In the genomic region with DNA sequence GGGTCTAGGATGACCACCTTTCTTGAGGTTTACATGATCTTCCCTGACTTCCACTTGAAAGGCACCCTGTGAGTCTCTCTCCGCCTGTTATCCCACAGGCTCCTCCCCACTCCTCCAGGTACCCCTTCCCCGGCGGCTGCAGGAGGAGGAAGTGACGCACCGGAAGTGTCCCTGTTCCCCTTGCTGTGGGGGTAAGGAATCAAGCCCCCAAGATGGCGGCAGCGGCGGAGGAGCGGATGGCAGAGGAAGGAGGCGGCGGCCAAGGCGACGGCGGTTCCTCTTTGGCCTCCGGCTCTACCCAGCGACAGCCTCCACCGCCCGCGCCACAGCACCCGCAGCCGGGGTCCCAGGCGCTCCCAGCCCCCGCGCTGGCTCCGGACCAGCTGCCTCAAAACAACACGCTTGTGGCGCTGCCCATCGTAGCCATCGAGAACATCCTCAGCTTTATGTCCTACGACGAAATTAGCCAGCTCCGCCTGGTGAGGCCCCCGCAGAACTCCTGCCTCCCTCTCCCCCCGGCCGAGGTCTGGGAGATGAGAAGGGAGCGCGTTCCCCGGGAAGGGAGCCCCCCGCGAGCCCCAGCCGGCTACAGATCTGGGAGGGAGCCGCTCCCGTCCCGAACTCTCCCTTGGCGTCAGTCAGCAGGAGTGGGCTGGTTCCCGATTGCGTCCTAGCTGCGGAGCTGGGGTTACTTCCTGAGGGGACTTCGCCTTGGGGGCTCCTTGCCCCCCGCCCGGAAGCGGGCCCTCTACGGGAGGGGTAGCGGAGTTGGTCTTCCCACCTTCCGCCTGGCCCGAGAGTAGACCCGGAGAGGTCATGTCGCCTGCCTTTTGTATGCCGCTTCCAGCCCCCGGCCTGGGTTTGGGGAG, we compare ENCODE assay signal across 8 cellular contexts.
DNase-seq lines count a peak whose midpoint lies in the region; ATAC-seq, FAIRE-seq and TF ChIP-seq lines count a peak whose summit lies in the region.

A gene with protein sequence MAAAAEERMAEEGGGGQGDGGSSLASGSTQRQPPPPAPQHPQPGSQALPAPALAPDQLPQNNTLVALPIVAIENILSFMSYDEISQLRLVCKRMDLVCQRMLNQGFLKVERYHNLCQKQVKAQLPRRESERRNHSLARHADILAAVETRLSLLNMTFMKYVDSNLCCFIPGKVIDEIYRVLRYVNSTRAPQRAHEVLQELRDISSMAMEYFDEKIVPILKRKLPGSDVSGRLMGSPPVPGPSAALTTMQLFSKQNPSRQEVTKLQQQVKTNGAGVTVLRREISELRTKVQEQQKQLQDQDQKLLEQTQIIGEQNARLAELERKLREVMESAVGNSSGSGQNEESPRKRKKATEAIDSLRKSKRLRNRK (plus strand): TSS at position 194 of the 869 bp plus-strand sequence. CDS start 19 bp downstream, at position 213.

- ATAC-seq in GM19035 (IDR thresholded peaks at IDR 0.05; ENCODE audit: unreplicated experiment) = peak; percentile 96
- peak; percentile 98 for ATAC-seq in HG03354 (IDR thresholded peaks at IDR 0.05; ENCODE audit: poor library complexity, severe bottlenecking, unreplicated experiment)
- peak; percentile 99 for ATAC-seq in activated CD4-positive, CD25-positive, alpha-beta regulatory T cell treated with anti-CD3 and anti-CD28 coated beads, Interleukin-2, amount 50 U/mL, for 24 hours

- FAIRE-seq in islet of Langerhans (lab: Jason Lieb, UNC) = peak; percentile 53

- TF ChIP-seq CTCF in AG09319 (IDR thresholded peaks at IDR 0.05; ENCODE audit: low read depth, low read length) = no peak

- peak; percentile 76 for DNase-seq in AG09319 (ENCODE audit: extremely low read depth, low read depth)
- peak; percentile 90 for DNase-seq in NCI-H446 treated with DMSO at 0.1 percent for 48 hours (lab: John Stamatoyannopoulos, UW)
- DNase-seq in cerebellar cortex (ENCODE audit: low spot score) = peak; percentile 99
- peak; percentile 90 for DNase-seq in stimulated activated CD4-positive, alpha-beta T cell treated with anti-CD3 and anti-CD28 coated beads, Interleukin-12 subunit alpha, Interleukin-12 subunit beta, amount 100 ng/mL, for 4 hours

Comparison
In these comparisons a context has a peak if more than half of its experiments do, and no peak if none do; other contexts are left out.
1. Peak in every context shown above with its lines: DNase-seq and ATAC-seq.